ENCODE assay signal across 9 cellular contexts in the genomic region with DNA sequence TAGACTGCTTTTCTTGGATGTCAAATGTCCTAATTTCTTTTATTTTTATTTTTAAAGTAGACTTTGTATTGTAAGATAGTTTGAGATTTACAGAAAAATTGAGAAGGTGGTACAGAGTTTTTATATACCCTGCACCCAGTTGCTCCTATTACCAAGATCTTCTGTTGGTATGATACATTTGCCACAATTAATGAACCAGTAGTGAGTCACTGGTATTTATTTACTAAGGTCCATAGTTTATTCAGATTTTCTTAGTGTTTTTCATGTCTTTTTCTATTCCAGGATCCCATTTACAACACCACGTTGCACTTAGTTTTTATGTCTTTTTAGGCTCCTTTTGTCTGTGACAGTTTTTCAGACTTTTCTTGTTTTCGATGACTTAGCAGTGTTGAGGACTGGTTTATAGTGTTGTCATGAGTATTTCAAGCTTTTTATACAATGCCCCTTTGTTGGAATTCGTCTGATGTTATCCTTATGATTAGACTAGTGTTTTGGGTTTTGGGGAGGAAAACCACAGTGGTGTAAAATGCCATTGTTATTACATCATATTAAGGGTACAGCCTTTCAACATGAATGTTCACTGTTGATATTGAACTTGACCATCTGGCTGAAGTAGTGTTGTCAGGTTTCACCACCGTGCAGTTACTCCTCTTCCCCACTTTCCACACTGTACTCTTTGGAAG. TPM values are rescaled to one million over a fixed set of nuclear protein-coding genes. Genes with fewer than 3 reads are reported as not detected.
DNase-seq lines count a peak whose midpoint lies in the region; ATAC-seq, FAIRE-seq and TF ChIP-seq lines count a peak whose summit lies in the region.
"Had no signal": no experiment of that assay in that cellular context is flagged by ENCODE, and none has a peak within 500 bp of the region (broad histone marks: within the 10 kb centered on the region; RNA-seq: fewer than 3 reads in every experiment).

No MANE protein-coding gene starts in this region.

- no peak for TF ChIP-seq CTCF in A549 (IDR thresholded peaks at IDR 0.05)
- no peak for TF ChIP-seq CTCF in HEK293 (tag by site-specific recombination; IDR thresholded peaks at IDR 0.05)
- no peak for TF ChIP-seq CTCF in kidney (IDR thresholded peaks at IDR 0.05; ENCODE audit: borderline replicate concordance, extremely low read depth, insufficient read depth)

- ATAC-seq in A549 (no peak), right cardiac atrium (peak; percentile 61 to 66), HG02870 (IDR thresholded peaks at IDR 0.05; ENCODE audit: unreplicated experiment) (no peak)

- no peak for TF ChIP-seq EP300 in A549 (IDR thresholded peaks at IDR 0.05)

- H3K4me3 ChIP-seq in A549 (no peak overlapping the region), HEK293 (ENCODE audit: low read depth, low read length) (no peak overlapping the region), right cardiac atrium (ENCODE audit: low read length) (no peak overlapping the region), kidney (ENCODE audit: low read length in 2 of 2) (no peak overlapping the region)

- H3K27ac ChIP-seq in A549, result no peak overlapping the region
- no peak overlapping the region for H3K27ac ChIP-seq in HEK293 (ENCODE audit: extremely low read depth, low read depth, low read length)
- H3K27ac ChIP-seq in right cardiac atrium (ENCODE audit: low read length), result no peak overlapping the region
- H3K27ac ChIP-seq in kidney (ENCODE audit: low read depth in 2 of 2, low read length in 2 of 2), result no peak overlapping the region

- peaks cover 65% of the 10 kb centered on the region for H3K36me3 Mint-ChIP-seq in activated CD4-positive, alpha-beta memory T cell treated with anti-CD3 and anti-CD28 coated beads, Interleukin-2, amount 10 ng/mL, durations not matched to agents 7 days and 5 days (ENCODE audit: low read depth)

- intact Hi-C loops in right cardiac atrium (cut with DNase I), result no loop called here
- intact Hi-C loops in kidney (cut with DNase I), result no loop called here

- 0 out of 3 replicates have a peak overlapping the region, but pooled peaks have one; percentile 10 for H3K4me2 ChIP-seq in A549

- no peak overlapping the region for H3K4me3 Mint-ChIP-seq in activated CD4-positive, alpha-beta memory T cell treated with anti-CD3 and anti-CD28 coated beads, Interleukin-2, amount 10 ng/mL, durations not matched to agents 7 days and 5 days

- CTCF ChIA-PET in A549 (lab: Yijun Ruan, JAX) (interaction anchor here (1.3 kb wide), 1 partner anchor 130 kb away, joined by 3 read pairs; no protein-coding TSS in a partner anchor), HEK293 (lab: Yijun Ruan, JAX) (interaction anchor here (0.7 kb wide), 2 partner anchors 11 to 86 kb away, joined by 3 read pairs; no protein-coding TSS in a partner anchor)
- CTCF ChIA-PET in activated CD4-positive, alpha-beta memory T cell treated with anti-CD3 and anti-CD28 coated beads, Interleukin-2, amount 10 ng/mL, durations not matched to agents 7 days and 5 days (lab: Charles Lee), result interaction anchor here (0.7 to 1.6 kb wide), 2 partner anchors 10 to 12 kb away, joined by 3 read pairs; no protein-coding TSS in a partner anchor

- POLR2A ChIA-PET in A549 (lab: Yijun Ruan, JAX) (no interaction called here), HEK293 (lab: Yijun Ruan, JAX) (no interaction called here)
- POLR2A ChIA-PET in activated CD4-positive, alpha-beta memory T cell treated with anti-CD3 and anti-CD28 coated beads, Interleukin-2, amount 10 ng/mL, durations not matched to agents 7 days and 5 days (lab: Charles Lee), result no interaction called here

- no peak for TF ChIP-seq POLR2A in A549 (IDR thresholded peaks at IDR 0.05; ENCODE audit: low read length)

- H3K9ac ChIP-seq in kidney (ENCODE audit: low read length in 2 of 2), result no peak overlapping the region

- no peaks in the 10 kb centered on the region for H3K27me3 ChIP-seq in right cardiac atrium (ENCODE audit: control insufficient read depth, insufficient read depth)

- FAIRE-seq in A549 (lab: Jason Lieb, UNC), result no peak
- FAIRE-seq in kidney (lab: Jason Lieb, UNC), result no peak

- H3K9me3 Mint-ChIP-seq in activated CD4-positive, alpha-beta memory T cell treated with anti-CD3 and anti-CD28 coated beads, Interleukin-2, amount 10 ng/mL, durations not matched to agents 7 days and 5 days, result no peaks in the 10 kb centered on the region

- no peaks in the 10 kb centered on the region for H3K27me3 Mint-ChIP-seq in activated CD4-positive, alpha-beta memory T cell treated with anti-CD3 and anti-CD28 coated beads, Interleukin-2, amount 10 ng/mL, durations not matched to agents 7 days and 5 days

- DNase-seq in A549 (ENCODE audit: low read depth in 1 of 2, low spot score in 1 of 2) (no peak), right cardiac atrium (no peak), kidney (no peak), D341Med (ENCODE audit: low spot score) (no peak), occipital lobe (lab: John Stamatoyannopoulos, UW) (no peak)
- no peak for DNase-seq in activated CD4-positive, alpha-beta memory T cell treated with anti-CD3 and anti-CD28 coated beads, Interleukin-2, amount 10 ng/mL, durations not matched to agents 7 days and 5 days
- DNase-seq: DMS153 had no signal

- H3K27ac Mint-ChIP-seq in activated CD4-positive, alpha-beta memory T cell treated with anti-CD3 and anti-CD28 coated beads, Interleukin-2, amount 10 ng/mL, durations not matched to agents 7 days and 5 days, result peak overlapping the region; percentile 42

- H3K9me3 ChIP-seq in A549 (no peaks in the 10 kb centered on the region), HEK293 (ENCODE audit: control insufficient read depth, insufficient read depth, low read depth, low read length) (no peaks in the 10 kb centered on the region; the same call in 1 of the 2 replicates), right cardiac atrium (ENCODE audit: control insufficient read depth, low read length) (no peaks in the 10 kb centered on the region), kidney (ENCODE audit: control insufficient read depth in 1 of 2, low read length in 2 of 2) (no peaks in the 10 kb centered on the region)

- peaks cover 11% of the 10 kb centered on the region for H3K4me1 Mint-ChIP-seq in activated CD4-positive, alpha-beta memory T cell treated with anti-CD3 and anti-CD28 coated beads, Interleukin-2, amount 10 ng/mL, durations not matched to agents 7 days and 5 days

- H3K36me3 ChIP-seq in HEK293 (ENCODE audit: control insufficient read depth in 2 of 2, insufficient read depth in 1 of 2, low read length in 2 of 2) (peaks cover 25 to 44% of the 10 kb centered on the region in 2 experiments), kidney (ENCODE audit: control insufficient read depth in 1 of 2, insufficient read depth in 2 of 2, low read length in 2 of 2) (peaks cover 15 to 27% of the 10 kb centered on the region in 2 donors)

- no peak for TF ChIP-seq RAD21 in A549 (conservative IDR thresholded peaks at IDR 0.05 in 1 of 2, IDR thresholded peaks at IDR 0.05 in 1 of 2)

- WGBS in A549 (ENCODE audit: missing lambda C conversion rate), result 82% methylated on average over 4 of the region's 4 CpGs
- WGBS in right cardiac atrium, result 49% methylated on average over 4 of the region's 4 CpGs

- H3K4me1 ChIP-seq in A549 (peaks cover 10% of the 10 kb centered on the region; the same call in 2 of the 3 replicates), HEK293 (ENCODE audit: control insufficient read depth, insufficient read depth, low read length) (no peaks in the 10 kb centered on the region), right cardiac atrium (ENCODE audit: control insufficient read depth, insufficient read depth, low read length) (no peaks in the 10 kb centered on the region), kidney (ENCODE audit: control insufficient read depth in 1 of 2, insufficient read depth in 1 of 2, low read depth in 1 of 2, low read length in 2 of 2) (peaks cover 0 to 2% of the 10 kb centered on the region in 2 donors)

TF ChIP-seq in A549, 52 proteins besides CTCF, POLR2A, EP300 and RAD21:
- TF ChIP-seq JUN (IDR thresholded peaks at IDR 0.05), result no peak
- TF ChIP-seq, protein P1, sequence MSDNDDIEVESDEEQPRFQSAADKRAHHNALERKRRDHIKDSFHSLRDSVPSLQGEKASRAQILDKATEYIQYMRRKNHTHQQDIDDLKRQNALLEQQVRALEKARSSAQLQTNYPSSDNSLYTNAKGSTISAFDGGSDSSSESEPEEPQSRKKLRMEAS (IDR thresholded peaks at IDR 0.05), result no peak
- TF ChIP-seq POLR2AphosphoS2 (conservative IDR thresholded peaks at IDR 0.05; ENCODE audit: low read length), result no peak
- TF ChIP-seq MAFK (IDR thresholded peaks at IDR 0.05; ENCODE audit: partially characterized antibody), result peak; percentile 38
TF ChIP-seq in A549: peak in this region for 1.

TF ChIP-seq in HEK293, 187 proteins besides CTCF, POLR2A, EP300 and RAD21 (continues in another document):
- no peak for TF ChIP-seq ZNF610 (tag by site-specific recombination; IDR thresholded peaks at IDR 0.05; ENCODE audit: borderline replicate concordance)
- TF ChIP-seq ZNF146 (tag by site-specific recombination; IDR thresholded peaks at IDR 0.05), result no peak
- TF ChIP-seq ZNF350 (tag by site-specific recombination; IDR thresholded peaks at IDR 0.05), result no peak
- TF ChIP-seq ZNF214 (tag by site-specific recombination; IDR thresholded peaks at IDR 0.05; ENCODE audit: borderline replicate concordance), result no peak
- no peak for TF ChIP-seq ZNF777 (tag by site-specific recombination; IDR thresholded peaks at IDR 0.05; ENCODE audit: borderline replicate concordance)
- 0 out of 2 replicates have a peak, but pooled peaks have one; percentile 19 for TF ChIP-seq ZEB2 (tag by site-specific recombination; IDR thresholded peaks at IDR 0.05)
- TF ChIP-seq, protein P2, sequence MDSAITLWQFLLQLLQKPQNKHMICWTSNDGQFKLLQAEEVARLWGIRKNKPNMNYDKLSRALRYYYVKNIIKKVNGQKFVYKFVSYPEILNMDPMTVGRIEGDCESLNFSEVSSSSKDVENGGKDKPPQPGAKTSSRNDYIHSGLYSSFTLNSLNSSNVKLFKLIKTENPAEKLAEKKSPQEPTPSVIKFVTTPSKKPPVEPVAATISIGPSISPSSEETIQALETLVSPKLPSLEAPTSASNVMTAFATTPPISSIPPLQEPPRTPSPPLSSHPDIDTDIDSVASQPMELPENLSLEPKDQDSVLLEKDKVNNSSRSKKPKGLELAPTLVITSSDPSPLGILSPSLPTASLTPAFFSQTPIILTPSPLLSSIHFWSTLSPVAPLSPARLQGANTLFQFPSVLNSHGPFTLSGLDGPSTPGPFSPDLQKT (IDR thresholded peaks at IDR 0.05; ENCODE audit: borderline replicate concordance, low read depth, low read length), result no peak

RNA-seq across cellular contexts. Expression of gene COG3, which starts 35.9 kb away (rescaled TPM):
- polyA plus RNA-seq in A549 (2011; rRNA removed) (20.0 and 23.3 TPM in 2 replicates), A549 (2017; fragmentation: RNase III; extraction: RNeasy Plus Mini Kit Qiagen cat#74134 plus additional on column Dnase treatment) (8.2 to 9.1 TPM (median 9.0 TPM) in 3 replicates), right cardiac atrium (10.4 TPM), kidney (ENCODE audit: insufficient read depth, low read depth, low replicate concordance) (18.0 TPM)
- polyA plus RNA-seq in A549 (2012; cell fraction: cytosol; rRNA removed), result 12.9 and 13.6 TPM in 2 replicates
- polyA plus RNA-seq in A549 (2012; cell fraction: nucleus; rRNA removed), result 17.9 and 18.4 TPM in 2 replicates
- polyA minus RNA-seq in A549 (2011; rRNA and poly(A)+ RNA removed), result 10.6 and 10.7 TPM in 2 replicates
- total RNA-seq in activated CD4-positive, alpha-beta memory T cell treated with anti-CD3 and anti-CD28 coated beads, Interleukin-2, amount 10 ng/mL, durations not matched to agents 7 days and 5 days, result 10 to 100 TPM; 24.6 to 26.5 TPM
- total RNA-seq in right cardiac atrium (10 to 100 TPM; 16.2 to 23.9 (median 17.9) TPM), kidney (26.0 TPM), occipital lobe (52.6 TPM)

Comparison
In these comparisons a context has a peak if more than half of its experiments do, and no peak if none do; other contexts are left out.
1. ATAC-seq: peak in right cardiac atrium (2 of 2); none in A549 (0 of 2) and HG02870 (single experiment).